ENCODE assay signal across 24 cellular contexts in genomic region chr3:186512570-186513302, GRCh38.
"Had no signal": no experiment of that assay in that cellular context is flagged by ENCODE, and none has a peak within 500 bp of the region (broad histone marks: within the 10 kb centered on the region; RNA-seq: fewer than 3 reads in every experiment).

No MANE protein-coding gene starts in this region.

- H3K9me3 Mint-ChIP-seq: activated T-cell treated with anti-CD3 and anti-CD28 coated beads, Interleukin-2, amount 50 U/mL, for 4 hours; stimulated activated memory B cell treated with anti-CD40 and anti-IgM and Interleukin-4, amounts not matched to agents 10 μg/mL and 1 μg/mL and 100 μg/mL, for 72 hours had no signal

- H3K4me3 Mint-ChIP-seq: activated naive CD4-positive, alpha-beta T cell treated with anti-CD3 and anti-CD28 coated beads, Interleukin-2, amount 10 ng/mL, durations not matched to agents 7 days and 5 days; activated naive CD8-positive, alpha-beta T cell treated with anti-CD3 and anti-CD28 coated beads, Interleukin-2, amount 50 U/mL, for 24 hours; activated T-cell treated with anti-CD3 and anti-CD28 coated beads, Interleukin-2, amount 50 U/mL, for 4 hours; stimulated activated memory B cell treated with anti-CD40 and anti-IgM and Interleukin-4, amounts not matched to agents 10 μg/mL and 1 μg/mL and 100 μg/mL, for 72 hours; WTC11 had no signal

- H3K9me3 ChIP-seq: mucosa of descending colon, sigmoid colon, transverse colon had no signal

- ATAC-seq: activated naive CD8-positive, alpha-beta T cell treated with anti-CD3 and anti-CD28 coated beads, Interleukin-2, amount 50 U/mL, for 24 hours; activated T-cell treated with anti-CD3 and anti-CD28 coated beads, Interleukin-2, amount 50 U/mL, for 4 hours; heart right ventricle; left colon; mucosa of descending colon; stimulated activated memory B cell treated with anti-CD40 and anti-IgM and Interleukin-4, amounts not matched to agents 10 μg/mL and 1 μg/mL and 100 μg/mL, for 72 hours; WTC11 had no signal

- FAIRE-seq: keratinocyte, urothelium cell line had no signal

- H3K36me3 Mint-ChIP-seq: activated naive CD4-positive, alpha-beta T cell treated with anti-CD3 and anti-CD28 coated beads, Interleukin-2, amount 10 ng/mL, durations not matched to agents 7 days and 5 days; brain; stimulated activated memory B cell treated with anti-CD40 and anti-IgM and Interleukin-4, amounts not matched to agents 10 μg/mL and 1 μg/mL and 100 μg/mL, for 72 hours; WTC11 had no signal

- H3K27me3 Mint-ChIP-seq: stimulated activated memory B cell treated with anti-CD40 and anti-IgM and Interleukin-4, amounts not matched to agents 10 μg/mL and 1 μg/mL and 100 μg/mL, for 72 hours had no signal

- H3K27ac Mint-ChIP-seq: activated naive CD4-positive, alpha-beta T cell treated with anti-CD3 and anti-CD28 coated beads, Interleukin-2, amount 10 ng/mL, durations not matched to agents 7 days and 5 days; activated naive CD8-positive, alpha-beta T cell treated with anti-CD3 and anti-CD28 coated beads, Interleukin-2, amount 50 U/mL, for 24 hours; WTC11 had no signal

- DNase-seq: activated CD8-positive, alpha-beta memory T cell treated with anti-CD3 and anti-CD28 coated beads, Interleukin-2, amount 50 U/mL, for 48 hours; activated effector memory CD4-positive, alpha-beta T cell treated with Interleukin-2 at 50 U/mL for 16 hours; activated naive CD4-positive, alpha-beta T cell treated with anti-CD3 and anti-CD28 coated beads, Interleukin-2, amount 10 ng/mL, durations not matched to agents 7 days and 5 days; activated naive CD8-positive, alpha-beta T cell treated with anti-CD3 and anti-CD28 coated beads, Interleukin-2, amount 50 U/mL, for 24 hours; activated T-cell treated with anti-CD3 and anti-CD28 coated beads, Interleukin-2, amount 50 U/mL, for 4 hours; anterior cingulate cortex; caudate nucleus; dermis blood vessel endothelial cell; effector CD8-positive, alpha-beta T cell; erythroblast; foreskin fibroblast; heart right ventricle; left colon; mesendoderm; mucosa of descending colon; sigmoid colon; stimulated activated CD4-positive, alpha-beta T cell treated with anti-CD3 and anti-CD28 coated beads, Interleukin-15, amount 100 ng/mL, for 24 hours; T1000; transverse colon had no signal

- H3K4me1 Mint-ChIP-seq: brain had no signal
